Comparison of ENCODE assay signal across 9 cellular contexts in the genomic region with DNA sequence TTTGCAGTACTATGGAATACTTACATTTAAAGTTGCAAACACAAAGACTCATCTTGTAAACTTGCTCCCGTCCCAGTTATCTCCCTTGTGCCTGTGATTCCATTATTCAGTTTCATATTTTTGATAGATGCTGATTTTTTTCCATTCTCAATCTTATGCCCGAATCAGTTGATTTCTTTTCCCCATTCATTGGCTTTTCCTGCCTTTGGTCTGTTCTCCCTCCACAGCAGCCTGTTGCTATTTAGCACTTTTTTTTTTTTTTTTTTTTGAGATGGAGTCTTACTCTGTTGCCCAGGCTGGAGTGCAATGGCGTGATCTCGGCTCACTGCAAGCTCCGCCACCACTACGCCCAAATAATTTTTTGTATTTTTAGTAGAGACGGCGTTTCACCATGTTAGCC.
"Had no signal": no experiment of that assay in that cellular context is flagged by ENCODE, and none has a peak within 500 bp of the region (broad histone marks: within the 10 kb centered on the region; RNA-seq: fewer than 3 reads in every experiment).

No MANE protein-coding gene starts in this region.

- H3K27ac ChIP-seq: KMS-11 had no signal

- H3K9ac ChIP-seq: KMS-11 had no signal

- H3K4me3 ChIP-seq: GM23338 had no signal

- H3K4me2 ChIP-seq: GM23338, KMS-11 had no signal

- DNase-seq: H9, HCEC 1CT, IMR-90, KBM-7 had no signal

- FAIRE-seq: H1, H54, HTR-8/SVneo had no signal

- H3K27ac Mint-ChIP-seq: GM23338, H9 had no signal

- H3K4me3 Mint-ChIP-seq: GM23338, H9 had no signal

- H2AFZ ChIP-seq: GM23338 had no signal
